Comparison of ENCODE assay signal across 8 cellular contexts in the genomic region with DNA sequence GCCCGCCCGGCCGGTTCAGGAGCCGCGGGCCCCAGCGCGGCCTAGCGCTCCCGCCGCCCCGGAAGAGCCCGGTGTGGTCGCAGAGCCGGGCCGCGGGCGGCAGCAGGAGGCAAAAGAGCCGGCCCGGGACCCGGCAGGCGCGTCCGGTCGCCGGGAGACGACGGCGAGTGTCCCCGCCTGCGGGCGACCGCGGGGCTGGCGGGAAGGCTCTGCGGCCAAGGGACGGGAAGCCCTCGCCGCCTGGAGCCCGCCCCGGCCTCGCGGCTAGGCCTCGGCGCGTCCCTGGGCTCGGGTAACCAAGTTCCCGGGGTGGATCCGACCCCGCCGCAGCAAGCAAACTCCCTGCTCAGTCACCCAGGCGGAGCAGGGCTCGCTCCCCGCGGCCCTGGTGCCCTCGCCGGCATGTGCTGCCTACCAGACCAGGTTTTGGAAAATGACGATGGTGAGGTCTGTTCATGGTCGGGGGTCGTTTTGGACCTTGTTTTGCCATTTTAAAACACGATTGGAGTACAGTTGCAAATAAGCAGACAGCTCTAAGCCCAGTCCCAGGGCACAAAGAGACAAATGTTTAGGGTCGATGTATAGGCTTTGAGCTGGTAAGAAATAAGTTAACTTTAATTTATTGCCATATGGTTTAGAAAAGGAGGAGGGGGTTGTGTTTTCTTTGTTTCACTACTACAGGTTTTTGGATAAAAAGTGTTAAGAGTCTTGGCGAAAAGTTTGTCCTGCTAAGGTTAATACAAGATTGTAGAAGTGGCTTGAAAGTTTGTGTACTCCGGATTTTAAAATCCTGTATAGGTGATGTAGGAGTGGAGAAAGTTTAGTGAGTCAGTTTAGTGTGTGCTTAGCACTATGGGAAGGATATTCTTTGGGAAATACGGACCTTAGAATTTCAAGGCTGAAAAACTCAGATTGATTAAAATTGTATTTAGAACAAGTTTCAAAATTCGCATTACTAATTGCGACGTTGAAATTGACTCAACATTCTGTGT. TPM values are rescaled to one million over a fixed set of nuclear protein-coding genes. Genes with fewer than 3 reads are reported as not detected.
DNase-seq lines count a peak whose midpoint lies in the region; ATAC-seq and TF ChIP-seq lines count a peak whose summit lies in the region.

No MANE protein-coding gene starts in this region.

- H3K27ac ChIP-seq in CD4-positive, CD25-positive, alpha-beta regulatory T cell (ENCODE audit: insufficient read depth, low read length, poor library complexity, severe bottlenecking) = peak overlapping the region; percentile 84
- H3K27ac ChIP-seq in iPS-20b (ENCODE audit: low read length) = peak overlapping the region; percentile 21
- peak overlapping the region; percentile 88 to 99 (median 98) for H3K27ac ChIP-seq in spleen

- TF ChIP-seq POLR2A in spleen (IDR thresholded peaks at IDR 0.05) = no peak

- H3K9me3 Mint-ChIP-seq in CD4-positive, CD25-positive, alpha-beta regulatory T cell = no peaks in the 10 kb centered on the region

- H3K9me3 ChIP-seq in CD4-positive, CD25-positive, alpha-beta regulatory T cell (ENCODE audit: control insufficient read depth in 2 of 2, low read length in 2 of 2) = no peaks in the 10 kb centered on the region
- no peaks in the 10 kb centered on the region for H3K9me3 ChIP-seq in iPS-20b (ENCODE audit: insufficient read depth, low read depth, low read length)
- no peaks in the 10 kb centered on the region for H3K9me3 ChIP-seq in spleen

- H3K36me3 ChIP-seq in CD4-positive, CD25-positive, alpha-beta regulatory T cell (ENCODE audit: control insufficient read depth, insufficient read depth, low read length) = no peaks in the 10 kb centered on the region
- H3K36me3 ChIP-seq in iPS-20b (ENCODE audit: insufficient read depth, low read depth, low read length) (peaks cover 9% of the 10 kb centered on the region; the same call in 1 of the 2 replicates), spleen (peaks cover 0 to 5% (median 0%) of the 10 kb centered on the region in 6 donors)

- H3K9ac ChIP-seq in iPS-20b (ENCODE audit: low read depth, low read length) = peak overlapping the region; percentile 92

- peaks cover 68% of the 10 kb centered on the region for H3K4me1 ChIP-seq in CD4-positive, CD25-positive, alpha-beta regulatory T cell (ENCODE audit: control insufficient read depth, insufficient read depth, low read length, poor library complexity, severe bottlenecking)
- H3K4me1 ChIP-seq in iPS-20b (ENCODE audit: insufficient read depth, low read length) (peaks cover 25% of the 10 kb centered on the region; the same call in 1 of the 2 replicates), spleen (peaks cover 23 to 83% (median 73%) of the 10 kb centered on the region in 6 donors)

- H3K27ac Mint-ChIP-seq in CD4-positive, CD25-positive, alpha-beta regulatory T cell = peak overlapping the region; percentile 95 to 97 (median 96)

- no peaks in the 10 kb centered on the region for H3K27me3 ChIP-seq in CD4-positive, CD25-positive, alpha-beta regulatory T cell (ENCODE audit: control insufficient read depth, insufficient read depth, low read length)
- H3K27me3 ChIP-seq in iPS-20b (ENCODE audit: insufficient read depth, low read length) = no peaks in the 10 kb centered on the region
- no peaks in the 10 kb centered on the region for H3K27me3 ChIP-seq in spleen (replicated peaks in 1 of 7)

- peak; percentile 41 to 54 for ATAC-seq in CD4-positive, CD25-positive, alpha-beta regulatory T cell (ENCODE audit: low read depth in 2 of 2)
- peak; percentile 21 for ATAC-seq in GM19438 (IDR thresholded peaks at IDR 0.05; ENCODE audit: low read depth, unreplicated experiment)

- peak; percentile 54 to 74 (median 74) for DNase-seq in CD4-positive, CD25-positive, alpha-beta regulatory T cell
- DNase-seq in HK-2 (ENCODE audit: unreplicated experiment) = peak; percentile 55
- peak; percentile 49 for DNase-seq in T-helper 22 cell (ENCODE audit: low read depth)
- peak; percentile 79 for DNase-seq in astrocyte of the hippocampus (ENCODE audit: low read depth, low spot score)
- peak; percentile 95 for DNase-seq in spleen
- DNase-seq in superior temporal gyrus (ENCODE audit: extremely low spot score) = no peak

- TF ChIP-seq CTCF in spleen (IDR thresholded peaks at IDR 0.05 in 8 of 11, conservative IDR thresholded peaks at IDR 0.05 in 3 of 11) = no peak

- H3K27me3 Mint-ChIP-seq in CD4-positive, CD25-positive, alpha-beta regulatory T cell = no peaks in the 10 kb centered on the region

- peaks cover 5% of the 10 kb centered on the region for H3K36me3 Mint-ChIP-seq in CD4-positive, CD25-positive, alpha-beta regulatory T cell

- peaks cover 33 to 67% (median 44%) of the 10 kb centered on the region in 4 donors for H3K4me1 Mint-ChIP-seq in CD4-positive, CD25-positive, alpha-beta regulatory T cell

- 2 to 7% (median 3%) methylated on average over 16 to 67 of the region's 67 CpGs for WGBS in spleen, 5 donors

- peak overlapping the region; percentile 95 for H3K4me3 ChIP-seq in CD4-positive, CD25-positive, alpha-beta regulatory T cell (ENCODE audit: low read depth, low read length)
- peak overlapping the region; percentile 89 for H3K4me3 ChIP-seq in iPS-20b (ENCODE audit: low read length)
- peak overlapping the region; percentile 47 to 95 (median 71) for H3K4me3 ChIP-seq in spleen

- intact Hi-C loops in spleen (cut with DNase I; ENCODE audit: low total_unique reads) = no loop called here

- peak overlapping the region; percentile 87 to 98 (median 92) for H3K4me3 Mint-ChIP-seq in CD4-positive, CD25-positive, alpha-beta regulatory T cell

RNA-seq across cellular contexts. Expression of gene KCMF1, which starts 1.1 kb away (rescaled TPM):
- total RNA-seq in CD4-positive, CD25-positive, alpha-beta regulatory T cell = 80.0 TPM
- 10 to 100 TPM; 21.3 to 41.8 (median 28.5) TPM for polyA plus RNA-seq in CD4-positive, CD25-positive, alpha-beta regulatory T cell
- total RNA-seq in spleen = 10 to 100 TPM; 34.2 to 68.1 (median 63.3) TPM
- polyA plus RNA-seq in spleen = 10 to 100 TPM; 15.9 to 26.4 (median 24.3) TPM

Comparison
In these comparisons a context has a peak if more than half of its experiments do, and no peak if none do; other contexts are left out.
1. H3K27ac ChIP-seq: peak in every context shown above with its lines; median percentile 98 in spleen; 84 in CD4-positive, CD25-positive, alpha-beta regulatory T cell; 21 in iPS-20b.